In the genomic region with DNA sequence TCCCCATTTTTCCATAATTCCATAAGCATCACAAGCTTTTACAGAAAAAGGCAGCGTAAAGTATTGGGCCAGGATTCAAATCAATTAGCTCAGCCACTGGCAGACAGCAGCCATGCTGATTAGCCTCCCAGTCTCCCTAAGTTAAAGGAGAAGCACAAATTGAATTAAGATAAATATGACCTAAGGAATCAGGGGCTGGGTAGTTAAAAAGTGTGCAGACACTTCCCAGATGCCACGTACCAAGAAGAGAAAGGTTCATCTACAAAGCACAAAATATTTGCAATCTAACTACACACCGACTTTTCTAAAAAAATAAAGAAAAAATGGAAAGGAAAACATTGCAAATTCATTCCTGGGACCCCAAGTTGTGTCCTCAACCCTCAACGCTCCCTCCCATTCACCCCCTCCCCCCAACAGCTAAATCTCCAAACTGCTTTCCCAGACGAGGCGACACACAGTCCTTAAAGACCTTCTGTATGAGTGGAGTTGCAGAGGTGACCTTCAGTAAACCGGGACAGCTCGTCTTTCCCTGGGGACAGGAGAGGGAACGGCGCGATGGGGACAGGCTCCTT, we compare ENCODE assay signal across 8 cellular contexts. TPM values are rescaled to one million over a fixed set of nuclear protein-coding genes. Genes with fewer than 3 reads are reported as not detected.
A peak's percentile ranks its signal among the peaks of the same experiment; 100 is the strongest.
DNase-seq lines count a peak whose midpoint lies in the region; ATAC-seq lines count a peak whose summit lies in the region.

No MANE protein-coding gene starts in this region.

- peaks cover 49% of the 10 kb centered on the region for H3K4me1 Mint-ChIP-seq in stimulated activated naive CD8-positive, alpha-beta T cell treated with anti-CD3 and anti-CD28 coated beads, Interleukin-15, Interleukin-2, amounts not matched to agents 100 ng/mL and 50 ng/mL, for 24 hours (ENCODE audit: low read depth)
- H3K4me1 Mint-ChIP-seq in activated CD8-positive, alpha-beta T cell treated with anti-CD3 and anti-CD28 coated beads, Interleukin-2, amount 10 ng/mL, durations not matched to agents 7 days and 5 days (ENCODE audit: low read depth), result peaks cover 32% of the 10 kb centered on the region
- H3K4me1 Mint-ChIP-seq in stimulated activated naive B cell treated with anti-CD40 and anti-IgM and Interleukin-4, amounts not matched to agents 10 μg/mL and 1 μg/mL and 100 μg/mL, for 72 hours, result peaks cover 19 to 46% of the 10 kb centered on the region in 2 donors

- no peak for ATAC-seq in stimulated activated naive CD8-positive, alpha-beta T cell treated with anti-CD3 and anti-CD28 coated beads, Interleukin-15, Interleukin-2, amounts not matched to agents 100 U/mL and 50 U/mL, for 24 hours
- ATAC-seq in activated CD8-positive, alpha-beta T cell treated with anti-CD3 and anti-CD28 coated beads, Interleukin-2, amount 10 ng/mL, durations not matched to agents 7 days and 5 days, result no peak
- ATAC-seq in stimulated activated naive B cell treated with anti-CD40 and anti-IgM and Interleukin-4, amounts not matched to agents 10 μg/mL and 1 μg/mL and 100 μg/mL, for 72 hours (replicated peaks), result no peak
- no peak for ATAC-seq in HG03521 (IDR thresholded peaks at IDR 0.05; ENCODE audit: unreplicated experiment)
- no peak for ATAC-seq in HG03280 (IDR thresholded peaks at IDR 0.05; ENCODE audit: unreplicated experiment)

- peak overlapping the region; percentile 98 for H3K27ac Mint-ChIP-seq in stimulated activated naive CD8-positive, alpha-beta T cell treated with anti-CD3 and anti-CD28 coated beads, Interleukin-15, Interleukin-2, amounts not matched to agents 100 ng/mL and 50 ng/mL, for 24 hours
- H3K27ac Mint-ChIP-seq in activated CD8-positive, alpha-beta T cell treated with anti-CD3 and anti-CD28 coated beads, Interleukin-2, amount 10 ng/mL, durations not matched to agents 7 days and 5 days, result peak overlapping the region; percentile 97
- peak overlapping the region; percentile 98 for H3K27ac Mint-ChIP-seq in stimulated activated naive B cell treated with anti-CD40 and anti-IgM and Interleukin-4, amounts not matched to agents 10 μg/mL and 1 μg/mL and 100 μg/mL, for 72 hours

- peak overlapping the region; percentile 97 for H3K4me3 ChIP-seq in iPS-15b (ENCODE audit: low read depth, low read length)

- POLR2A ChIA-PET in activated CD8-positive, alpha-beta T cell treated with anti-CD3 and anti-CD28 coated beads, Interleukin-2, amount 10 ng/mL, durations not matched to agents 7 days and 5 days (lab: Charles Lee), result interaction anchor here (0.6 to 2.3 kb wide), 16 partner anchors 9 to 166 kb away, joined by 3 to 25 read pairs (median 4); a partner anchor contains a TSS

- no peaks in the 10 kb centered on the region for H3K9me3 Mint-ChIP-seq in stimulated activated naive CD8-positive, alpha-beta T cell treated with anti-CD3 and anti-CD28 coated beads, Interleukin-15, Interleukin-2, amounts not matched to agents 100 ng/mL and 50 ng/mL, for 24 hours
- no peaks in the 10 kb centered on the region for H3K9me3 Mint-ChIP-seq in activated CD8-positive, alpha-beta T cell treated with anti-CD3 and anti-CD28 coated beads, Interleukin-2, amount 10 ng/mL, durations not matched to agents 7 days and 5 days (ENCODE audit: insufficient read depth)
- H3K9me3 Mint-ChIP-seq in stimulated activated naive B cell treated with anti-CD40 and anti-IgM and Interleukin-4, amounts not matched to agents 10 μg/mL and 1 μg/mL and 100 μg/mL, for 72 hours, result no peaks in the 10 kb centered on the region

- no peaks in the 10 kb centered on the region for H3K27me3 ChIP-seq in iPS-15b (ENCODE audit: control insufficient read depth, insufficient read depth, low read length)

- peak overlapping the region; percentile 96 for H3K4me3 Mint-ChIP-seq in stimulated activated naive CD8-positive, alpha-beta T cell treated with anti-CD3 and anti-CD28 coated beads, Interleukin-15, Interleukin-2, amounts not matched to agents 100 ng/mL and 50 ng/mL, for 24 hours
- peak overlapping the region; percentile 97 for H3K4me3 Mint-ChIP-seq in activated CD8-positive, alpha-beta T cell treated with anti-CD3 and anti-CD28 coated beads, Interleukin-2, amount 10 ng/mL, durations not matched to agents 7 days and 5 days
- H3K4me3 Mint-ChIP-seq in stimulated activated naive B cell treated with anti-CD40 and anti-IgM and Interleukin-4, amounts not matched to agents 10 μg/mL and 1 μg/mL and 100 μg/mL, for 72 hours, result peak overlapping the region; percentile 96 to 97

- H3K9ac ChIP-seq in iPS-15b (ENCODE audit: low read depth, low read length), result peak overlapping the region; percentile 88

- no peaks in the 10 kb centered on the region for H3K27me3 Mint-ChIP-seq in stimulated activated naive CD8-positive, alpha-beta T cell treated with anti-CD3 and anti-CD28 coated beads, Interleukin-15, Interleukin-2, amounts not matched to agents 100 ng/mL and 50 ng/mL, for 24 hours
- H3K27me3 Mint-ChIP-seq in activated CD8-positive, alpha-beta T cell treated with anti-CD3 and anti-CD28 coated beads, Interleukin-2, amount 10 ng/mL, durations not matched to agents 7 days and 5 days (ENCODE audit: low read depth), result no peaks in the 10 kb centered on the region
- no peaks in the 10 kb centered on the region for H3K27me3 Mint-ChIP-seq in stimulated activated naive B cell treated with anti-CD40 and anti-IgM and Interleukin-4, amounts not matched to agents 10 μg/mL and 1 μg/mL and 100 μg/mL, for 72 hours

- no peaks in the 10 kb centered on the region for H3K9me3 ChIP-seq in iPS-15b (ENCODE audit: control insufficient read depth, insufficient read depth, low read length)

- H3K4me1 ChIP-seq in iPS-15b (ENCODE audit: control insufficient read depth, insufficient read depth, low read length), result peaks cover 7% of the 10 kb centered on the region

- CTCF ChIA-PET in activated CD8-positive, alpha-beta T cell treated with anti-CD3 and anti-CD28 coated beads, Interleukin-2, amount 10 ng/mL, durations not matched to agents 7 days and 5 days (lab: Charles Lee), result interaction anchor here (0.7 to 4.6 kb wide), 8 partner anchors 9 to 187 kb away, joined by 3 to 46 read pairs (median 5); no protein-coding TSS in a partner anchor

- H3K36me3 Mint-ChIP-seq in stimulated activated naive CD8-positive, alpha-beta T cell treated with anti-CD3 and anti-CD28 coated beads, Interleukin-15, Interleukin-2, amounts not matched to agents 100 ng/mL and 50 ng/mL, for 24 hours (ENCODE audit: low read depth), result peaks cover 30% of the 10 kb centered on the region
- peaks cover 28% of the 10 kb centered on the region for H3K36me3 Mint-ChIP-seq in activated CD8-positive, alpha-beta T cell treated with anti-CD3 and anti-CD28 coated beads, Interleukin-2, amount 10 ng/mL, durations not matched to agents 7 days and 5 days (ENCODE audit: low read depth)
- H3K36me3 Mint-ChIP-seq in stimulated activated naive B cell treated with anti-CD40 and anti-IgM and Interleukin-4, amounts not matched to agents 10 μg/mL and 1 μg/mL and 100 μg/mL, for 72 hours, result peaks cover 22 to 23% of the 10 kb centered on the region in 2 donors

- DNase-seq in stimulated activated naive CD8-positive, alpha-beta T cell treated with anti-CD3 and anti-CD28 coated beads, Interleukin-15, Interleukin-2, amounts not matched to agents 100 U/mL and 50 U/mL, for 24 hours, result no peak
- no peak for DNase-seq in activated CD8-positive, alpha-beta T cell treated with anti-CD3 and anti-CD28 coated beads, Interleukin-2, amount 10 ng/mL, durations not matched to agents 7 days and 5 days
- DNase-seq in stimulated activated naive B cell treated with anti-CD40 and anti-IgM and Interleukin-4, amounts not matched to agents 10 μg/mL and 1 μg/mL and 100 μg/mL, for 72 hours, result no peak
- no peak for DNase-seq in mesenteric fat pad (ENCODE audit: low spot score)

- H3K36me3 ChIP-seq in iPS-15b (ENCODE audit: control insufficient read depth, insufficient read depth, low read length), result peaks cover 8% of the 10 kb centered on the region

RNA-seq across cellular contexts. Expression of a gene that starts 1.2 kb away (rescaled TPM):
- total RNA-seq in activated CD8-positive, alpha-beta T cell treated with anti-CD3 and anti-CD28 coated beads, Interleukin-2, amount 10 ng/mL, durations not matched to agents 7 days and 5 days, result 10 to 100 TPM; 67.9 to 69.2 TPM
- 55.6 TPM for total RNA-seq in mesenteric fat pad
